Comparison of ENCODE assay signal across 23 cellular contexts in genomic region chr10:96456296-96456840, GRCh38. TPM values are rescaled to one million over a fixed set of nuclear protein-coding genes. Genes with fewer than 3 reads are reported as not detected.
"Had no signal": no experiment of that assay in that cellular context is flagged by ENCODE, and none has a peak within 500 bp of the region (broad histone marks: within the 10 kb centered on the region; RNA-seq: fewer than 3 reads in every experiment).

No MANE protein-coding gene starts in this region.

- H3K9me3 ChIP-seq: colonic mucosa, mucosa of descending colon, neutrophil, pancreas, right lobe of liver, suprapubic skin, vagina had no signal

- H3K36me3 Mint-ChIP-seq: immature natural killer cell, mesothelial cell of epicardium had no signal

- H3K4me1 Mint-ChIP-seq: immature natural killer cell; memory B cell; mesothelial cell of epicardium; naive B cell; stimulated activated naive CD8-positive, alpha-beta T cell treated with anti-CD3 and anti-CD28 coated beads, Interleukin-15, amount 100 ng/mL, for 72 hours had no signal

- H3K27me3 Mint-ChIP-seq: stimulated activated naive CD8-positive, alpha-beta T cell treated with anti-CD3 and anti-CD28 coated beads, Interleukin-15, amount 100 ng/mL, for 72 hours had no signal

- H3K4me3 Mint-ChIP-seq: effector memory CD8-positive, alpha-beta T cell; immature natural killer cell; memory B cell; mesothelial cell of epicardium; naive B cell; stimulated activated naive CD8-positive, alpha-beta T cell treated with anti-CD3 and anti-CD28 coated beads, Interleukin-15, amount 100 ng/mL, for 72 hours had no signal

- H3K27ac ChIP-seq: colonic mucosa, neutrophil, pancreas, right lobe of liver, suprapubic skin, vagina had no signal

- H3K4me3 ChIP-seq: colonic mucosa, lung, mucosa of descending colon, pancreas, right lobe of liver, suprapubic skin, vagina had no signal

- ATAC-seq: effector memory CD8-positive, alpha-beta T cell; left lobe of liver; mucosa of descending colon; pancreas; stimulated activated naive CD8-positive, alpha-beta T cell treated with anti-CD3 and anti-CD28 coated beads, Interleukin-15, amount 100 ng/mL, for 72 hours had no signal

- H3K27me3 ChIP-seq: colonic mucosa, neutrophil, pancreas, right lobe of liver, vagina had no signal

- DNase-seq: colonic mucosa; dermis blood vessel endothelial cell; effector memory CD8-positive, alpha-beta T cell; hypothalamus; immature natural killer cell; mucosa of descending colon; naive B cell; pancreas; right lobe of liver; small intestine; stimulated activated CD4-positive, alpha-beta T cell treated with anti-CD3 and anti-CD28 coated beads, Interleukin-15, amount 100 ng/mL, for 24 hours; stimulated activated CD4-positive, alpha-beta T cell treated with anti-CD3 and anti-CD28 coated beads, Interleukin-2, amount 100 ng/mL, for 48 hours; stimulated activated naive CD4-positive, alpha-beta T cell; stimulated activated naive CD8-positive, alpha-beta T cell treated with anti-CD3 and anti-CD28 coated beads, Interleukin-15, amount 100 ng/mL, for 72 hours; trophoblast cell had no signal

- H3K4me1 ChIP-seq: colonic mucosa, pancreas, right lobe of liver, suprapubic skin, vagina had no signal

- H3K27ac Mint-ChIP-seq: effector memory CD8-positive, alpha-beta T cell; immature natural killer cell; memory B cell; mesothelial cell of epicardium; progenitor cell of endocrine pancreas had no signal

- H3K36me3 ChIP-seq: colonic mucosa, neutrophil, pancreas, right lobe of liver, suprapubic skin, vagina had no signal

RNA-seq across cellular contexts. Expression of gene TLL2, which starts 57.4 kb away (rescaled TPM):
- total RNA-seq: left lobe of liver had no signal
- polyA plus RNA-seq: immature natural killer cell had no signal
